ENCODE assay signal across 19 cellular contexts in the genomic region with DNA sequence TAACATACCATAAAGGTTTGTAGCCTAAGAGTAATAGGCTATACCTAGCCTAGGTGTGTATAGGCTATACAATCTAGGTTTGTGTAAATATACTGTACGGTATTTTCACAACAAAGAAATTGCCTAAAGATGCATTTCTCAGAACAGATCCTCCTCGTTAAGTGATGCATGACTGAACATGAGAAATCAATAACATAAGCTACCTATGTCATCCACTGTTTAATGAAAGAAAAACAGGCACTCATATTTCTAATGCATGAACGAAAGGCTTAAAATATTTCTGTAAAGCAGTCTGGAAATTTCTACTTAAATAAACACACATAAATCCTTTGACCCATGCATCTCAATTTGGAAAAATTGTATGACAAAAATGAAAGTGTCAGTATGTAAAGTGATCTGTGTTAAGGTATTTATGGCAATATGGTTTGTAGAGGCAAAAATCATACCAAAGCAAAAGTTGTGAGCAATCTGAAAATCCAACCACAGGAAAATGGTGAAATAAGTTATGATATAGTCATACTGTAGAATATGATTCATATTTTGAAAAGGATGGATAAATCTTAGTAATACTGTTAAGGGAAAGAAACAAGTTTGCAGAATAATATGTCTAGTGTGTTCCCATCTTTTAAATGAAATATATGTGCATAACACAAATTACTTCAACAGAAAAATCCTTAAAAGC.
"Had no signal": no experiment of that assay in that cellular context is flagged by ENCODE, and none has a peak within 500 bp of the region (broad histone marks: within the 10 kb centered on the region; RNA-seq: fewer than 3 reads in every experiment).

No MANE protein-coding gene starts in this region.

- H3K36me3 ChIP-seq: breast epithelium had no signal

- H3K4me3 Mint-ChIP-seq: activated CD4-positive, alpha-beta T cell treated with anti-CD3 and anti-CD28 coated beads, Interleukin-2, amount 10 ng/mL, durations not matched to agents 24 days and 14 days; activated CD8-positive, alpha-beta T cell treated with anti-CD3 and anti-CD28 coated beads, Interleukin-2, amount 10 ng/mL, durations not matched to agents 7 days and 5 days; activated naive CD4-positive, alpha-beta T cell treated with anti-CD3 and anti-CD28 coated beads, Interleukin-2, amount 50 U/mL, for 24 hours; naive B cell; stimulated activated memory B cell treated with anti-CD40 and anti-IgM and Interleukin-4, amounts not matched to agents 10 μg/mL and 1 μg/mL and 100 μg/mL, for 72 hours; T-helper 2 cell treated with Interferon-gamma antibody and Interleukin-4, amounts not matched to agents 5 μg/mL and 100 μg/mL, for 36 hours had no signal

- H3K4me1 ChIP-seq: breast epithelium had no signal

- H3K27me3 ChIP-seq: breast epithelium had no signal

- H3K27ac Mint-ChIP-seq: activated CD4-positive, alpha-beta T cell treated with anti-CD3 and anti-CD28 coated beads, Interleukin-2, amount 10 ng/mL, durations not matched to agents 24 days and 14 days; activated CD8-positive, alpha-beta T cell treated with anti-CD3 and anti-CD28 coated beads, Interleukin-2, amount 10 ng/mL, durations not matched to agents 7 days and 5 days; activated naive CD4-positive, alpha-beta T cell treated with anti-CD3 and anti-CD28 coated beads, Interleukin-2, amount 50 U/mL, for 24 hours; naive B cell; stimulated activated memory B cell treated with anti-CD40 and anti-IgM and Interleukin-4, amounts not matched to agents 10 μg/mL and 1 μg/mL and 100 μg/mL, for 72 hours; T-helper 2 cell treated with Interferon-gamma antibody and Interleukin-4, amounts not matched to agents 5 μg/mL and 100 μg/mL, for 36 hours had no signal

- ATAC-seq: activated CD8-positive, alpha-beta T cell treated with anti-CD3 and anti-CD28 coated beads, Interleukin-2, amount 10 ng/mL, durations not matched to agents 7 days and 5 days; esophagus mucosa; left lobe of liver; stimulated activated memory B cell treated with anti-CD40 and anti-IgM and Interleukin-4, amounts not matched to agents 10 μg/mL and 1 μg/mL and 100 μg/mL, for 72 hours had no signal

- H3K4me1 Mint-ChIP-seq: activated CD4-positive, alpha-beta T cell treated with anti-CD3 and anti-CD28 coated beads, Interleukin-2, amount 10 ng/mL, durations not matched to agents 24 days and 14 days; activated naive CD4-positive, alpha-beta T cell treated with anti-CD3 and anti-CD28 coated beads, Interleukin-2, amount 50 U/mL, for 24 hours; naive B cell; stimulated activated memory B cell treated with anti-CD40 and anti-IgM and Interleukin-4, amounts not matched to agents 10 μg/mL and 1 μg/mL and 100 μg/mL, for 72 hours had no signal

- FAIRE-seq: endometrium, keratinocyte had no signal

- H3K27me3 Mint-ChIP-seq: activated CD4-positive, alpha-beta T cell treated with anti-CD3 and anti-CD28 coated beads, Interleukin-2, amount 10 ng/mL, durations not matched to agents 24 days and 14 days; activated naive CD4-positive, alpha-beta T cell treated with anti-CD3 and anti-CD28 coated beads, Interleukin-2, amount 50 U/mL, for 24 hours had no signal

- DNase-seq: activated CD4-positive, alpha-beta T cell treated with anti-CD3 and anti-CD28 coated beads, Interleukin-2, amount 10 ng/mL, durations not matched to agents 24 days and 14 days; activated CD4-positive, CD25-positive, alpha-beta regulatory T cell; activated CD8-positive, alpha-beta memory T cell treated with anti-CD3 and anti-CD28 coated beads, Interleukin-2, amount 50 U/mL, for 4 hours; activated CD8-positive, alpha-beta T cell treated with anti-CD3 and anti-CD28 coated beads, Interleukin-2, amount 10 ng/mL, durations not matched to agents 7 days and 5 days; activated effector memory CD4-positive, alpha-beta T cell treated with anti-CD3 and anti-CD28 coated beads, Interleukin-2, amount 50 U/mL, for 16 hours; activated T-cell treated with anti-CD3 and anti-CD28 coated beads, Interleukin-2, amount 50 U/mL, for 48 hours; anterior cingulate cortex; foreskin fibroblast; hippocampal formation; mammary epithelial cell; naive B cell had no signal

- H3K27ac ChIP-seq: breast epithelium had no signal

- H3K4me3 ChIP-seq: breast epithelium had no signal

- H3K36me3 Mint-ChIP-seq: activated naive CD4-positive, alpha-beta T cell treated with anti-CD3 and anti-CD28 coated beads, Interleukin-2, amount 50 U/mL, for 24 hours; stimulated activated memory B cell treated with anti-CD40 and anti-IgM and Interleukin-4, amounts not matched to agents 10 μg/mL and 1 μg/mL and 100 μg/mL, for 72 hours had no signal
